In genomic region chr14:68879841-68880575, GRCh38 we compare ENCODE assay signal across 1 cellular context.
TF ChIP-seq lines count a peak whose summit lies in the region.

No MANE protein-coding gene starts in this region.

TF ChIP-seq in endothelial cell of umbilical vein, 7 proteins besides CTCF, POLR2A, EP300 and RAD21 (continued from another document):
- TF ChIP-seq MAX (IDR thresholded peaks at IDR 0.05; ENCODE audit: insufficient read depth, insufficient read length): no peak
